7 cellular contexts compared by ENCODE assay signal in genomic region chr12:26748741-26749431, GRCh38.
DNase-seq lines count a peak whose midpoint lies in the region; ATAC-seq and TF ChIP-seq lines count a peak whose summit lies in the region.

No MANE protein-coding gene starts in this region.

- peaks cover 9% of the 10 kb centered on the region for H3K36me3 Mint-ChIP-seq in activated T-helper 1 cell treated with anti-CD3 and anti-CD28 coated beads, Interleukin-12 subunit alpha, Interleukin-12 subunit beta, Interleukin-2, Interleukin-4 antibody, amounts not matched to agents 30 ng/mL and 10 ng/mL and 1 ng/mL, durations not matched to agents 14 hours and 24 hours and 36 hours (ENCODE audit: low read depth)
- no peaks in the 10 kb centered on the region for H3K36me3 Mint-ChIP-seq in osteocyte (ENCODE audit: unreplicated experiment)

- peak overlapping the region; percentile 40 for H3K4me3 Mint-ChIP-seq in activated T-helper 1 cell treated with anti-CD3 and anti-CD28 coated beads, Interleukin-12 subunit alpha, Interleukin-12 subunit beta, Interleukin-2, Interleukin-4 antibody, amounts not matched to agents 30 ng/mL and 10 ng/mL and 1 ng/mL, durations not matched to agents 14 hours and 24 hours and 36 hours
- H3K4me3 Mint-ChIP-seq in osteocyte (ENCODE audit: unreplicated experiment): peak overlapping the region; percentile 17

- ATAC-seq in GM18907 (IDR thresholded peaks at IDR 0.05; ENCODE audit: unreplicated experiment): peak; percentile 63
- ATAC-seq in HG02973 (IDR thresholded peaks at IDR 0.05; ENCODE audit: unreplicated experiment): peak; percentile 41

- DNase-seq in activated T-helper 1 cell treated with anti-CD3 and anti-CD28 coated beads, Interleukin-12 subunit alpha, Interleukin-12 subunit beta, Interleukin-2, Interleukin-4 antibody, amounts not matched to agents 30 ng/mL and 10 ng/mL and 1 ng/mL, durations not matched to agents 14 hours and 24 hours and 36 hours (ENCODE audit: low spot score): no peak
- no peak for DNase-seq in osteocyte (ENCODE audit: extremely low spot score, unreplicated experiment)
- DNase-seq in activated effector memory CD4-positive, alpha-beta T cell treated with anti-CD3 and anti-CD28 coated beads, Interleukin-2, amount 50 U/mL, for 16 hours: no peak
- no peak for DNase-seq in C1 segment of cervical spinal cord (lab: John Stamatoyannopoulos, UW)
- DNase-seq in stimulated activated CD4-positive, alpha-beta T cell treated with anti-CD3 and anti-CD28 coated beads, Interleukin-1b, Interleukin-23, amount 100 ng/mL, for 48 hours: no peak

- peak overlapping the region; percentile 70 for H3K27ac Mint-ChIP-seq in activated T-helper 1 cell treated with anti-CD3 and anti-CD28 coated beads, Interleukin-12 subunit alpha, Interleukin-12 subunit beta, Interleukin-2, Interleukin-4 antibody, amounts not matched to agents 30 ng/mL and 10 ng/mL and 1 ng/mL, durations not matched to agents 14 hours and 24 hours and 36 hours
- H3K27ac Mint-ChIP-seq in osteocyte (ENCODE audit: unreplicated experiment): peak overlapping the region; percentile 87

- H3K4me1 Mint-ChIP-seq in activated T-helper 1 cell treated with anti-CD3 and anti-CD28 coated beads, Interleukin-12 subunit alpha, Interleukin-12 subunit beta, Interleukin-2, Interleukin-4 antibody, amounts not matched to agents 30 ng/mL and 10 ng/mL and 1 ng/mL, durations not matched to agents 14 hours and 24 hours and 36 hours (ENCODE audit: low read depth): peaks cover 53% of the 10 kb centered on the region
- peaks cover 46% of the 10 kb centered on the region for H3K4me1 Mint-ChIP-seq in osteocyte (ENCODE audit: unreplicated experiment)

- H3K27me3 Mint-ChIP-seq in activated T-helper 1 cell treated with anti-CD3 and anti-CD28 coated beads, Interleukin-12 subunit alpha, Interleukin-12 subunit beta, Interleukin-2, Interleukin-4 antibody, amounts not matched to agents 30 ng/mL and 10 ng/mL and 1 ng/mL, durations not matched to agents 14 hours and 24 hours and 36 hours (ENCODE audit: insufficient read depth): no peaks in the 10 kb centered on the region
- no peaks in the 10 kb centered on the region for H3K27me3 Mint-ChIP-seq in osteocyte (ENCODE audit: unreplicated experiment)

- no peak for TF ChIP-seq CTCF in osteocyte (IDR thresholded peaks at IDR 0.05)

- H3K9me3 Mint-ChIP-seq in activated T-helper 1 cell treated with anti-CD3 and anti-CD28 coated beads, Interleukin-12 subunit alpha, Interleukin-12 subunit beta, Interleukin-2, Interleukin-4 antibody, amounts not matched to agents 30 ng/mL and 10 ng/mL and 1 ng/mL, durations not matched to agents 14 hours and 24 hours and 36 hours: peaks cover 11% of the 10 kb centered on the region
- peaks cover 4% of the 10 kb centered on the region for H3K9me3 Mint-ChIP-seq in osteocyte (ENCODE audit: unreplicated experiment)

- intact Hi-C loops in activated T-helper 1 cell treated with anti-CD3 and anti-CD28 coated beads, Interleukin-12 subunit alpha, Interleukin-12 subunit beta, Interleukin-2, Interleukin-4 antibody, amounts not matched to agents 30 ng/mL and 10 ng/mL and 1 ng/mL, durations not matched to agents 14 hours and 24 hours and 36 hours (cut with micrococcal nuclease): loop anchor here (1.0 to 5.0 kb wide), 4 partner anchors 20 to 1074 kb away; partner anchors contain the start of genes ITPR2 and TM7SF3
